1 cellular context compared by ENCODE assay signal in the genomic region with DNA sequence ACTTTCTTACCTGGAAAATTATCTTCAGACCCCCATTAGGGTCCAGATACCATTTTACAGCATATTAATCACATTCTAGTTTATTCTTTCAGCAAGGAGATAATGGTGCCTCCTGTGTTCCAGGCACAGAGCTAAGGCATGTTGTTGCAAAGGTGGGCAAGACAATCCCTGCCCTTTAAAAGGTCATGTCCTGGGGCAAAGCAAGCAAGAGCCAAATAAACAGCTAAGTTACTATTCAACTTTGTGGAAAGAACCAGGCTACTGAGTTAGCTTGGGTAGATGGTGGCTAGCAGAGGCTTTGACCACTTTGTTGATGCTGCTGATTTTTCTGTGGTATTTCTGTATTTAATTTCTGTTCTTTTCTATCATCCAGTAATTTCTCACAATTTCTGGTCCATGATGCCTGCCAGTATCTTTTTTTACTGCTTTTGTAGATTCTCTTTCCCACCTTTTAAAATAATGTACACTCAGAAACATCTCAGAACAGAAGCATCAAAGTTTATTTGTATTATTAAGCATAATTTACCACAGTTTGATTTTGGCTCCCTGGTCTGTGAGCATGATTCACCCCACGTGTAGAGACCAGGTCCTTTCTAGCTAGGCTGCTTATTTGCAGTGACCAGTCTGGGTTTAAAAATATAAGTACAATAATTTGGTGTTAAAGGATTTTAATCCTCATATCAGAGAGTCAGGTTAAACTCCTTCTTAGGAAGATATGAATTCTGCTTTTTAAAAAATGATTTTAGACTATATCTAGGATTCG.
A peak's percentile ranks its signal among the peaks of the same experiment; 100 is the strongest.
TF ChIP-seq lines count a peak whose summit lies in the region.

No MANE protein-coding gene starts in this region.

TF ChIP-seq in HepG2, 621 proteins besides CTCF, POLR2A, EP300 and RAD21 (continued from another document and continues in another):
- TF ChIP-seq, protein P1, sequence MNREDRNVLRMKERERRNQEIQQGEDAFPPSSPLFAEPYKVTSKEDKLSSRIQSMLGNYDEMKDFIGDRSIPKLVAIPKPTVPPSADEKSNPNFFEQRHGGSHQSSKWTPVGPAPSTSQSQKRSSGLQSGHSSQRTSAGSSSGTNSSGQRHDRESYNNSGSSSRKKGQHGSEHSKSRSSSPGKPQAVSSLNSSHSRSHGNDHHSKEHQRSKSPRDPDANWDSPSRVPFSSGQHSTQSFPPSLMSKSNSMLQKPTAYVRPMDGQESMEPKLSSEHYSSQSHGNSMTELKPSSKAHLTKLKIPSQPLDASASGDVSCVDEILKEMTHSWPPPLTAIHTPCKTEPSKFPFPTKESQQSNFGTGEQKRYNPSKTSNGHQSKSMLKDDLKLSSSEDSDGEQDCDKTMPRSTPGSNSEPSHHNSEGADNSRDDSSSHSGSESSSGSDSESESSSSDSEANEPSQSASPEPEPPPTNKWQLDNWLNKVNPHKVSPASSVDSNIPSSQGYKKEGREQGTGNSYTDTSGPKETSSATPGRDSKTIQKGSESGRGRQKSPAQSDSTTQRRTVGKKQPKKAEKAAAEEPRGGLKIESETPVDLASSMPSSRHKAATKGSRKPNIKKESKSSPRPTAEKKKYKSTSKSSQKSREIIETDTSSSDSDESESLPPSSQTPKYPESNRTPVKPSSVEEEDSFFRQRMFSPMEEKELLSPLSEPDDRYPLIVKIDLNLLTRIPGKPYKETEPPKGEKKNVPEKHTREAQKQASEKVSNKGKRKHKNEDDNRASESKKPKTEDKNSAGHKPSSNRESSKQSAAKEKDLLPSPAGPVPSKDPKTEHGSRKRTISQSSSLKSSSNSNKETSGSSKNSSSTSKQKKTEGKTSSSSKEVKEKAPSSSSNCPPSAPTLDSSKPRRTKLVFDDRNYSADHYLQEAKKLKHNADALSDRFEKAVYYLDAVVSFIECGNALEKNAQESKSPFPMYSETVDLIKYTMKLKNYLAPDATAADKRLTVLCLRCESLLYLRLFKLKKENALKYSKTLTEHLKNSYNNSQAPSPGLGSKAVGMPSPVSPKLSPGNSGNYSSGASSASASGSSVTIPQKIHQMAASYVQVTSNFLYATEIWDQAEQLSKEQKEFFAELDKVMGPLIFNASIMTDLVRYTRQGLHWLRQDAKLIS (CRISPR knock-in tag; IDR thresholded peaks at IDR 0.05), result no peak
- no peak for TF ChIP-seq CC2D1A (CRISPR knock-in tag; IDR thresholded peaks at IDR 0.05)
- no peak for TF ChIP-seq NFIC (IDR thresholded peaks at IDR 0.05; ENCODE audit: low read length)
- TF ChIP-seq, protein P2, sequence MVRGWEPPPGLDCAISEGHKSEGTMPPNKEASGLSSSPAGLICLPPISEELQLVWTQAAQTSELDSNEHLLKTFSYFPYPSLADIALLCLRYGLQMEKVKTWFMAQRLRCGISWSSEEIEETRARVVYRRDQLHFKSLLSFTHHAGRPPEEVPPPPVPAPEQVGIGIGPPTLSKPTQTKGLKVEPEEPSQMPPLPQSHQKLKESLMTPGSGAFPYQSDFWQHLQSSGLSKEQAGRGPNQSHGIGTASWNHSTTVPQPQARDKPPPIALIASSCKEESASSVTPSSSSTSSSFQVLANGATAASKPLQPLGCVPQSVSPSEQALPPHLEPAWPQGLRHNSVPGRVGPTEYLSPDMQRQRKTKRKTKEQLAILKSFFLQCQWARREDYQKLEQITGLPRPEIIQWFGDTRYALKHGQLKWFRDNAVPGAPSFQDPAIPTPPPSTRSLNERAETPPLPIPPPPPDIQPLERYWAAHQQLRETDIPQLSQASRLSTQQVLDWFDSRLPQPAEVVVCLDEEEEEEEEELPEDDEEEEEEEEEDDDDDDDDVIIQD (CRISPR knock-in tag; IDR thresholded peaks at IDR 0.05; ENCODE audit: low read depth), result peak; percentile 80
- TF ChIP-seq, protein P3, sequence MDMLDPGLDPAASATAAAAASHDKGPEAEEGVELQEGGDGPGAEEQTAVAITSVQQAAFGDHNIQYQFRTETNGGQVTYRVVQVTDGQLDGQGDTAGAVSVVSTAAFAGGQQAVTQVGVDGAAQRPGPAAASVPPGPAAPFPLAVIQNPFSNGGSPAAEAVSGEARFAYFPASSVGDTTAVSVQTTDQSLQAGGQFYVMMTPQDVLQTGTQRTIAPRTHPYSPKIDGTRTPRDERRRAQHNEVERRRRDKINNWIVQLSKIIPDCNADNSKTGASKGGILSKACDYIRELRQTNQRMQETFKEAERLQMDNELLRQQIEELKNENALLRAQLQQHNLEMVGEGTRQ (IDR thresholded peaks at IDR 0.05; ENCODE audit: low read depth, low read length), result no peak
- TF ChIP-seq, protein P3 (CRISPR knock-in tag; IDR thresholded peaks at IDR 0.05; ENCODE audit: borderline replicate concordance), result no peak
- no peak for TF ChIP-seq ZNF24 (IDR thresholded peaks at IDR 0.05)
- TF ChIP-seq HOXA9 (CRISPR knock-in tag; IDR thresholded peaks at IDR 0.05; ENCODE audit: borderline replicate concordance), result no peak
- peak; percentile 49; the same call in 1 of the 2 replicates for TF ChIP-seq ELF3 (CRISPR knock-in tag; IDR thresholded peaks at IDR 0.05)
- no peak for TF ChIP-seq ZNF350 (CRISPR knock-in tag; IDR thresholded peaks at IDR 0.05; ENCODE audit: borderline replicate concordance, low read depth)
- TF ChIP-seq, protein P4, sequence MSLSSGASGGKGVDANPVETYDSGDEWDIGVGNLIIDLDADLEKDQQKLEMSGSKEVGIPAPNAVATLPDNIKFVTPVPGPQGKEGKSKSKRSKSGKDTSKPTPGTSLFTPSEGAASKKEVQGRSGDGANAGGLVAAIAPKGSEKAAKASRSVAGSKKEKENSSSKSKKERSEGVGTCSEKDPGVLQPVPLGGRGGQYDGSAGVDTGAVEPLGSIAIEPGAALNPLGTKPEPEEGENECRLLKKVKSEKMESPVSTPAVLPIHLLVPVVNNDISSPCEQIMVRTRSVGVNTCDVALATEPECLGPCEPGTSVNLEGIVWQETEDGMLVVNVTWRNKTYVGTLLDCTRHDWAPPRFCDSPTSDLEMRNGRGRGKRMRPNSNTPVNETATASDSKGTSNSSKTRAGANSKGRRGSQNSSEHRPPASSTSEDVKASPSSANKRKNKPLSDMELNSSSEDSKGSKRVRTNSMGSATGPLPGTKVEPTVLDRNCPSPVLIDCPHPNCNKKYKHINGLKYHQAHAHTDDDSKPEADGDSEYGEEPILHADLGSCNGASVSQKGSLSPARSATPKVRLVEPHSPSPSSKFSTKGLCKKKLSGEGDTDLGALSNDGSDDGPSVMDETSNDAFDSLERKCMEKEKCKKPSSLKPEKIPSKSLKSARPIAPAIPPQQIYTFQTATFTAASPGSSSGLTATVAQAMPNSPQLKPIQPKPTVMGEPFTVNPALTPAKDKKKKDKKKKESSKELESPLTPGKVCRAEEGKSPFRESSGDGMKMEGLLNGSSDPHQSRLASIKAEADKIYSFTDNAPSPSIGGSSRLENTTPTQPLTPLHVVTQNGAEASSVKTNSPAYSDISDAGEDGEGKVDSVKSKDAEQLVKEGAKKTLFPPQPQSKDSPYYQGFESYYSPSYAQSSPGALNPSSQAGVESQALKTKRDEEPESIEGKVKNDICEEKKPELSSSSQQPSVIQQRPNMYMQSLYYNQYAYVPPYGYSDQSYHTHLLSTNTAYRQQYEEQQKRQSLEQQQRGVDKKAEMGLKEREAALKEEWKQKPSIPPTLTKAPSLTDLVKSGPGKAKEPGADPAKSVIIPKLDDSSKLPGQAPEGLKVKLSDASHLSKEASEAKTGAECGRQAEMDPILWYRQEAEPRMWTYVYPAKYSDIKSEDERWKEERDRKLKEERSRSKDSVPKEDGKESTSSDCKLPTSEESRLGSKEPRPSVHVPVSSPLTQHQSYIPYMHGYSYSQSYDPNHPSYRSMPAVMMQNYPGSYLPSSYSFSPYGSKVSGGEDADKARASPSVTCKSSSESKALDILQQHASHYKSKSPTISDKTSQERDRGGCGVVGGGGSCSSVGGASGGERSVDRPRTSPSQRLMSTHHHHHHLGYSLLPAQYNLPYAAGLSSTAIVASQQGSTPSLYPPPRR (CRISPR knock-in tag; IDR thresholded peaks at IDR 0.05; ENCODE audit: borderline replicate concordance), result no peak
- no peak for TF ChIP-seq KDM1A (CRISPR knock-in tag; IDR thresholded peaks at IDR 0.05)
- TF ChIP-seq POLR2G (IDR thresholded peaks at IDR 0.05; ENCODE audit: low read depth, low read length), result no peak
- TF ChIP-seq, protein P5, sequence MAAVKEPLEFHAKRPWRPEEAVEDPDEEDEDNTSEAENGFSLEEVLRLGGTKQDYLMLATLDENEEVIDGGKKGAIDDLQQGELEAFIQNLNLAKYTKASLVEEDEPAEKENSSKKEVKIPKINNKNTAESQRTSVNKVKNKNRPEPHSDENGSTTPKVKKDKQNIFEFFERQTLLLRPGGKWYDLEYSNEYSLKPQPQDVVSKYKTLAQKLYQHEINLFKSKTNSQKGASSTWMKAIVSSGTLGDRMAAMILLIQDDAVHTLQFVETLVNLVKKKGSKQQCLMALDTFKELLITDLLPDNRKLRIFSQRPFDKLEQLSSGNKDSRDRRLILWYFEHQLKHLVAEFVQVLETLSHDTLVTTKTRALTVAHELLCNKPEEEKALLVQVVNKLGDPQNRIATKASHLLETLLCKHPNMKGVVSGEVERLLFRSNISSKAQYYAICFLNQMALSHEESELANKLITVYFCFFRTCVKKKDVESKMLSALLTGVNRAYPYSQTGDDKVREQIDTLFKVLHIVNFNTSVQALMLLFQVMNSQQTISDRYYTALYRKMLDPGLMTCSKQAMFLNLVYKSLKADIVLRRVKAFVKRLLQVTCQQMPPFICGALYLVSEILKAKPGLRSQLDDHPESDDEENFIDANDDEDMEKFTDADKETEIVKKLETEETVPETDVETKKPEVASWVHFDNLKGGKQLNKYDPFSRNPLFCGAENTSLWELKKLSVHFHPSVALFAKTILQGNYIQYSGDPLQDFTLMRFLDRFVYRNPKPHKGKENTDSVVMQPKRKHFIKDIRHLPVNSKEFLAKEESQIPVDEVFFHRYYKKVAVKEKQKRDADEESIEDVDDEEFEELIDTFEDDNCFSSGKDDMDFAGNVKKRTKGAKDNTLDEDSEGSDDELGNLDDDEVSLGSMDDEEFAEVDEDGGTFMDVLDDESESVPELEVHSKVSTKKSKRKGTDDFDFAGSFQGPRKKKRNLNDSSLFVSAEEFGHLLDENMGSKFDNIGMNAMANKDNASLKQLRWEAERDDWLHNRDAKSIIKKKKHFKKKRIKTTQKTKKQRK (IDR thresholded peaks at IDR 0.05; ENCODE audit: low read length), result no peak
- TF ChIP-seq HOXD1 (CRISPR knock-in tag; IDR thresholded peaks at IDR 0.05), result no peak
- TF ChIP-seq BRD4 (CRISPR knock-in tag; IDR thresholded peaks at IDR 0.05), result no peak
- TF ChIP-seq ZNF577 (CRISPR knock-in tag; IDR thresholded peaks at IDR 0.05; ENCODE audit: borderline replicate concordance, low read depth), result no peak
- no peak for TF ChIP-seq HOXA3 (CRISPR knock-in tag; IDR thresholded peaks at IDR 0.05)
- TF ChIP-seq FOXO1 (CRISPR knock-in tag; IDR thresholded peaks at IDR 0.05), result peak; percentile 62; the same call in 1 of the 2 replicates
- no peak for TF ChIP-seq ZNF20 (CRISPR knock-in tag; IDR thresholded peaks at IDR 0.05)
- TF ChIP-seq SALL1 (CRISPR knock-in tag; IDR thresholded peaks at IDR 0.05), result peak; percentile 21; the same call in 1 of the 2 replicates
- TF ChIP-seq, protein P6, sequence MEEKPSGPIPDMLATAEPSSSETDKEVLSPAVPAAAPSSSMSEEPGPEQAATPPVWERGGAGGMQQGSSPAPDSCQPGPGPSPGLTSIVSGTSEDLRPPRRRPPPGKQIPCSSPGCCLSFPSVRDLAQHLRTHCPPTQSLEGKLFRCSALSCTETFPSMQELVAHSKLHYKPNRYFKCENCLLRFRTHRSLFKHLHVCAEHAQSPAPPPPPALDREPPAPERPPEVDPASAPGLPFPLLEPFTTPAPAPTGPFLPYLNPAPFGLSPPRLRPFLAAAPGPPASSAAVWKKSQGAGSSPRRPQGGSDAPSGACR (CRISPR knock-in tag; IDR thresholded peaks at IDR 0.05), result no peak
- peak; percentile 33; the same call in 1 of the 2 replicates for TF ChIP-seq MIER3 (CRISPR knock-in tag; IDR thresholded peaks at IDR 0.05; ENCODE audit: borderline replicate concordance)
- TF ChIP-seq, protein P7, sequence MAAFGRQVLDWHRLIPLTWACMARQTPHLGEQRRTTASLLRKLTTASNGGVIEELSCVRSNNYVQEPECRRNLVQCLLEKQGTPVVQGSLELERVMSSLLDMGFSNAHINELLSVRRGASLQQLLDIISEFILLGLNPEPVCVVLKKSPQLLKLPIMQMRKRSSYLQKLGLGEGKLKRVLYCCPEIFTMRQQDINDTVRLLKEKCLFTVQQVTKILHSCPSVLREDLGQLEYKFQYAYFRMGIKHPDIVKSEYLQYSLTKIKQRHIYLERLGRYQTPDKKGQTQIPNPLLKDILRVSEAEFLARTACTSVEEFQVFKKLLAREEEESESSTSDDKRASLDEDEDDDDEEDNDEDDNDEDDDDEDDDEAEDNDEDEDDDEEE (CRISPR knock-in tag; IDR thresholded peaks at IDR 0.05), result no peak
- no peak for TF ChIP-seq ZNF264 (CRISPR knock-in tag; IDR thresholded peaks at IDR 0.05)
- no peak for TF ChIP-seq RBM39 (IDR thresholded peaks at IDR 0.05; ENCODE audit: low read depth, low read length, poor library complexity, severe bottlenecking)
- TF ChIP-seq, protein P8, sequence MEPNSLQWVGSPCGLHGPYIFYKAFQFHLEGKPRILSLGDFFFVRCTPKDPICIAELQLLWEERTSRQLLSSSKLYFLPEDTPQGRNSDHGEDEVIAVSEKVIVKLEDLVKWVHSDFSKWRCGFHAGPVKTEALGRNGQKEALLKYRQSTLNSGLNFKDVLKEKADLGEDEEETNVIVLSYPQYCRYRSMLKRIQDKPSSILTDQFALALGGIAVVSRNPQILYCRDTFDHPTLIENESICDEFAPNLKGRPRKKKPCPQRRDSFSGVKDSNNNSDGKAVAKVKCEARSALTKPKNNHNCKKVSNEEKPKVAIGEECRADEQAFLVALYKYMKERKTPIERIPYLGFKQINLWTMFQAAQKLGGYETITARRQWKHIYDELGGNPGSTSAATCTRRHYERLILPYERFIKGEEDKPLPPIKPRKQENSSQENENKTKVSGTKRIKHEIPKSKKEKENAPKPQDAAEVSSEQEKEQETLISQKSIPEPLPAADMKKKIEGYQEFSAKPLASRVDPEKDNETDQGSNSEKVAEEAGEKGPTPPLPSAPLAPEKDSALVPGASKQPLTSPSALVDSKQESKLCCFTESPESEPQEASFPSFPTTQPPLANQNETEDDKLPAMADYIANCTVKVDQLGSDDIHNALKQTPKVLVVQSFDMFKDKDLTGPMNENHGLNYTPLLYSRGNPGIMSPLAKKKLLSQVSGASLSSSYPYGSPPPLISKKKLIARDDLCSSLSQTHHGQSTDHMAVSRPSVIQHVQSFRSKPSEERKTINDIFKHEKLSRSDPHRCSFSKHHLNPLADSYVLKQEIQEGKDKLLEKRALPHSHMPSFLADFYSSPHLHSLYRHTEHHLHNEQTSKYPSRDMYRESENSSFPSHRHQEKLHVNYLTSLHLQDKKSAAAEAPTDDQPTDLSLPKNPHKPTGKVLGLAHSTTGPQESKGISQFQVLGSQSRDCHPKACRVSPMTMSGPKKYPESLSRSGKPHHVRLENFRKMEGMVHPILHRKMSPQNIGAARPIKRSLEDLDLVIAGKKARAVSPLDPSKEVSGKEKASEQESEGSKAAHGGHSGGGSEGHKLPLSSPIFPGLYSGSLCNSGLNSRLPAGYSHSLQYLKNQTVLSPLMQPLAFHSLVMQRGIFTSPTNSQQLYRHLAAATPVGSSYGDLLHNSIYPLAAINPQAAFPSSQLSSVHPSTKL (CRISPR knock-in tag; IDR thresholded peaks at IDR 0.05), result peak; percentile 77
- TF ChIP-seq ZNF792 (CRISPR knock-in tag; IDR thresholded peaks at IDR 0.05), result peak; percentile 32; the same call in 1 of the 2 replicates
- TF ChIP-seq ZBTB8A (CRISPR knock-in tag; IDR thresholded peaks at IDR 0.05; ENCODE audit: borderline replicate concordance, low read depth), result no peak
